8 cellular contexts compared by ENCODE assay signal in genomic region chr3:184176377-184177330, GRCh38. TPM values are rescaled to one million over a fixed set of nuclear protein-coding genes. Genes with fewer than 3 reads are reported as not detected.
DNase-seq lines count a peak whose midpoint lies in the region; ATAC-seq, FAIRE-seq and TF ChIP-seq lines count a peak whose summit lies in the region.

No MANE protein-coding gene starts in this region.

- H3K36me3 ChIP-seq in A673 (ENCODE audit: insufficient read depth, low read length, poor library complexity, severe bottlenecking): peaks cover 47% of the 10 kb centered on the region
- peaks cover 35 to 47% (median 43%) of the 10 kb centered on the region in 4 experiments for H3K36me3 ChIP-seq in H1 (ENCODE audit: control insufficient read depth in 2 of 4, insufficient read depth in 4 of 4, low read length in 3 of 4)
- H3K36me3 ChIP-seq in thoracic aorta: peaks cover 51% of the 10 kb centered on the region

- peak; percentile 26 for ATAC-seq in thoracic aorta (ENCODE audit: insufficient number of reproducible peaks, low FRiP score, low read depth)

- H3K9ac ChIP-seq in H1 (replicated peaks in 1 of 4; ENCODE audit: extremely low read depth in 1 of 4, low read depth in 3 of 4, low read length in 3 of 4): peak overlapping the region in 3 of 4 experiments; percentile 55 to 71 (median 66); a peak in 6 of 7 replicates

- BruUV-seq in A673 (replicated peaks; lab: Mats Ljungman, UMichigan): no TSS peak

- peak in 1 of 2 experiments; percentile 7; a peak in 1 of 3 replicates for TF ChIP-seq EP300 in H1 (IDR thresholded peaks at IDR 0.05; ENCODE audit: borderline replicate concordance in 1 of 2, low read depth in 2 of 2, low read length in 2 of 2)

- TF ChIP-seq POLR2A in H1 (IDR thresholded peaks at IDR 0.05; ENCODE audit: control extremely low read depth in 1 of 2, low read depth in 2 of 2, low read length in 2 of 2): peak in 1 of 2 experiments; percentile 77; a peak in 2 of 3 replicates

- H3K79me1 ChIP-seq in H1 (ENCODE audit: low read depth, low read length): peaks cover 13% of the 10 kb centered on the region

- peak overlapping the region; percentile 93 for H2BK5ac ChIP-seq in H1 (ENCODE audit: low read depth, low read length)

- no peak for TF ChIP-seq RAD21 in H1 (IDR thresholded peaks at IDR 0.05 in 1 of 2, conservative IDR thresholded peaks at IDR 0.05 in 1 of 2; ENCODE audit: low read depth in 2 of 2, low read length in 2 of 2)

- POLR2A ChIA-PET in A673 (lab: Charles Lee; ENCODE audit: low non-redundant PET): interaction anchor here (0.6 to 1.2 kb wide), 2 partner anchors 9 to 242 kb away, joined by 3 to 10 read pairs; partner anchors contain the start of gene ABCF3
- POLR2A ChIA-PET in H1 (lab: Charles Lee; ENCODE audit: partially characterized antibody): interaction anchor here (0.6 to 2.1 kb wide), 14 partner anchors 9 to 624 kb away, joined by 3 to 17 read pairs (median 4); partner anchors contain the start of genes ABCF3 and DVL3

- peak overlapping the region; percentile 82; the same call in 1 of the 2 replicates for H4K8ac ChIP-seq in H1 (ENCODE audit: extremely low read depth, insufficient read depth, low read length)

- 39% methylated on average over 19 of the region's 19 CpGs; no CpG with 5 or more reads in 1 of the 2 experiments for WGBS in H1 (ENCODE audit: extremely low coverage in 1 of 2, insufficient coverage in 1 of 2, insufficient read length in 1 of 2, insufficient replicate concordance in 2 of 2, low coverage in 1 of 2, low lambda C conversion rate in 2 of 2, missing lambda C conversion rate in 1 of 2), 2 experiments

- H3K4me1 ChIP-seq in A673 (ENCODE audit: insufficient read depth, low read length, poor library complexity, severe bottlenecking) (peaks cover 9% of the 10 kb centered on the region), H1 (replicated peaks in 1 of 4; ENCODE audit: control insufficient read depth in 3 of 4, insufficient read depth in 4 of 4, low read length in 3 of 4) (peaks cover 0 to 23% (median 15%) of the 10 kb centered on the region in 4 experiments; a peak in 6 of 7 replicates), thoracic aorta (ENCODE audit: control insufficient read depth in 1 of 2, low read depth in 2 of 2) (peaks cover 24 to 30% of the 10 kb centered on the region in 2 donors)

- peak overlapping the region; percentile 70 for H2AK5ac ChIP-seq in H1 (ENCODE audit: low read depth, low read length)

- peak overlapping the region; percentile 50; the same call in 1 of the 2 replicates for H2BK12ac ChIP-seq in H1 (ENCODE audit: low read depth, low read length)

- H3K23ac ChIP-seq in H1 (ENCODE audit: insufficient read length): no peak overlapping the region

- FAIRE-seq in H1 (lab: Jason Lieb, UNC): no peak

- H2AFZ ChIP-seq in H1 (ENCODE audit: low read length): no peak overlapping the region

- no peaks in the 10 kb centered on the region for H3K9me3 ChIP-seq in A673 (ENCODE audit: low read depth, low read length, poor library complexity, severe bottlenecking)
- H3K9me3 ChIP-seq in H1 (ENCODE audit: insufficient read depth in 2 of 2, low read depth in 1 of 2, low read length in 1 of 2): no peaks in the 10 kb centered on the region
- no peaks in the 10 kb centered on the region for H3K9me3 ChIP-seq in thoracic aorta

- no peaks in the 10 kb centered on the region for H3K27me3 ChIP-seq in A673 (replicated peaks; ENCODE audit: insufficient read depth, low read depth, low read length, poor library complexity)
- H3K27me3 ChIP-seq in H1 (replicated peaks in 1 of 4; ENCODE audit: control insufficient read depth in 3 of 4, extremely low read depth in 1 of 4, insufficient read depth in 3 of 4, low read length in 3 of 4): no peaks in the 10 kb centered on the region
- H3K27me3 ChIP-seq in thoracic aorta (replicated peaks; ENCODE audit: insufficient read depth): no peaks in the 10 kb centered on the region

- peak overlapping the region; percentile 3 for H3K56ac ChIP-seq in H1 (replicated peaks; ENCODE audit: insufficient read length, low read depth, low read length)

- H3K4me3 ChIP-seq in A673 (ENCODE audit: low read depth, low read length, poor library complexity, severe bottlenecking): peak overlapping the region; percentile 95
- H3K4me3 ChIP-seq in H1 (ENCODE audit: extremely low read depth in 1 of 4, insufficient read depth in 2 of 4, low read depth in 3 of 4, low read length in 4 of 4): peak overlapping the region; percentile 68 to 92 (median 86)
- peak overlapping the region; percentile 98 for H3K4me3 ChIP-seq in thoracic aorta

- peak overlapping the region; percentile 87 for H3K18ac ChIP-seq in H1 (ENCODE audit: extremely low read depth, low read length)

- peaks cover 0 to 19% of the 10 kb centered on the region in 2 experiments for H4K20me1 ChIP-seq in H1 (replicated peaks in 1 of 2; ENCODE audit: control insufficient read depth in 1 of 2, insufficient read depth in 2 of 2, low read length in 2 of 2)

- peak overlapping the region; percentile 22 for H3K4ac ChIP-seq in H1 (replicated peaks; ENCODE audit: insufficient read length, low read depth, low read length)

- peak overlapping the region; percentile 37 for H4K5ac ChIP-seq in H1 (ENCODE audit: insufficient read length, low read depth, low read length)

- H2BK120ac ChIP-seq in H1 (replicated peaks; ENCODE audit: low read depth, low read length): no peak overlapping the region

- peak overlapping the region; percentile 54 for H4K91ac ChIP-seq in H1 (replicated peaks; ENCODE audit: insufficient read length, low read length)

- peak overlapping the region; percentile 22; the same call in 1 of the 2 replicates for H2BK15ac ChIP-seq in H1 (ENCODE audit: low read length)

- H3K79me2 ChIP-seq in H1 (ENCODE audit: control insufficient read depth in 1 of 2, insufficient read depth in 2 of 2, low read length in 2 of 2): peaks cover 0 to 37% of the 10 kb centered on the region in 2 experiments; a peak in 2 of 4 replicates

- peak overlapping the region; percentile 91 to 96 for H3K4me2 ChIP-seq in H1 (ENCODE audit: insufficient read depth in 1 of 2, low read depth in 2 of 2, low read length in 2 of 2)

- CTCF ChIA-PET in A673 (lab: Charles Lee): no interaction called here
- CTCF ChIA-PET in H1 (lab: Charles Lee; ENCODE audit: partially characterized antibody): interaction anchor here (0.7 to 2.8 kb wide), 11 partner anchors 10 to 111 kb away, joined by 3 to 16 read pairs (median 4); partner anchors contain the start of gene ABCF3

- no peak overlapping the region for H3K14ac ChIP-seq in H1 (ENCODE audit: insufficient read length)

- H3K27ac ChIP-seq in A673 (ENCODE audit: low read depth, low read length, poor library complexity, severe bottlenecking) (peak overlapping the region; percentile 89), H1 (ENCODE audit: low read depth, low read length) (peak overlapping the region; percentile 87), thoracic aorta (peak overlapping the region; percentile 74 to 92)

- TF ChIP-seq CTCF in A673 (conservative IDR thresholded peaks at IDR 0.05; ENCODE audit: low read depth, low read length) (no peak), H1 (IDR thresholded peaks at IDR 0.05; ENCODE audit: control extremely low read depth in 1 of 3, insufficient read depth in 1 of 3, low read depth in 1 of 3, low read length in 3 of 3) (no peak), thoracic aorta (IDR thresholded peaks at IDR 0.05) (no peak)

- no peak overlapping the region for H2BK20ac ChIP-seq in H1 (ENCODE audit: low read length)

- peak; percentile 89 for DNase-seq in A673 (ENCODE audit: low spot score)
- peak; percentile 93 for DNase-seq in H4 (ENCODE audit: low spot score)
- DNase-seq in SK-N-DZ (ENCODE audit: low spot score): peak; percentile 70
- DNase-seq in H1 (ENCODE audit: low read depth in 1 of 2, low spot score in 2 of 2): peak; percentile 85 to 88
- peak; percentile 80 to 92 for DNase-seq in lung microvascular endothelial cell (ENCODE audit: low read depth in 2 of 2)
- DNase-seq in thoracic aorta (ENCODE audit: low spot score): peak; percentile 57
- no peak for DNase-seq in SHP77 (lab: John Stamatoyannopoulos, UW)
- no peak for DNase-seq in NCI-H526 treated with DMSO at 0.1 percent for 48 hours (lab: John Stamatoyannopoulos, UW)

- peaks cover 8% of the 10 kb centered on the region for H3K23me2 ChIP-seq in H1 (ENCODE audit: low read depth, low read length)

- intact Hi-C loops in A673 (cut with micrococcal nuclease; ENCODE audit: unreplicated experiment): no loop called here

RNA-seq across cellular contexts. Expression of gene AP2M1, which starts 2.0 kb away (rescaled TPM):
- 382 and 419 TPM in 2 replicates for total RNA-seq in A673 (2021)
- 766 and 810 TPM in 2 replicates for total RNA-seq in H4 (2014; rRNA removed; shearing (Covaris generic))
- 334 and 339 TPM in 2 replicates for polyA plus RNA-seq in SK-N-DZ (2014; cell fraction: cytosol; rRNA removed)
- polyA plus RNA-seq in SK-N-DZ (2014; cell fraction: nucleus; rRNA removed): 274 and 313 TPM in 2 replicates
- 391 and 403 TPM in 2 replicates for total RNA-seq in H1 (2021; fragmentation: NEBNext Ultra II Directional; extraction: Animal tissue kit (Norgen Biotek cat#: 25700))
- 454 and 540 TPM in 2 replicates for polyA plus RNA-seq in H1 (2011; rRNA removed)
- 456 TPM for polyA plus RNA-seq in H1 (2011; cell fraction: cytosol; rRNA removed)
- 429 TPM for polyA plus RNA-seq in H1 (2011; cell fraction: nucleus; rRNA removed)
- 530 to 583 TPM (median 543 TPM) in 4 replicates for polyA plus RNA-seq in H1 (2012, experiment 1 of 2)
- polyA plus RNA-seq in H1 (2012, experiment 2 of 2): 718 TPM
- polyA plus RNA-seq in H1 (2013, experiment 1 of 2): 212 TPM
- 214 TPM for polyA plus RNA-seq in H1 (2013, experiment 2 of 2)
- 550 and 559 TPM in 2 replicates for polyA minus RNA-seq in H1 (2011; rRNA and poly(A)+ RNA removed)
- 149 TPM for polyA minus RNA-seq in H1 (2011; cell fraction: cytosol; rRNA and poly(A)+ RNA removed)
- 181 TPM for polyA minus RNA-seq in H1 (2011; cell fraction: nucleus; rRNA and poly(A)+ RNA removed)
- 442 and 454 TPM in 2 replicates for total RNA-seq in lung microvascular endothelial cell
- total RNA-seq in thoracic aorta: 100 to 1,000 TPM; 194 to 203 TPM

RNA-seq across cellular contexts. Expression of gene ABCF3, which starts 9.3 kb away (rescaled TPM):
- total RNA-seq in A673 (2021) (65.1 and 65.2 TPM in 2 replicates), lung microvascular endothelial cell (42.7 and 57.5 TPM in 2 replicates), thoracic aorta (10 to 100 TPM; 50.2 to 62.1 TPM)
- total RNA-seq in H4 (2014; rRNA removed; shearing (Covaris generic)): 18.5 and 36.8 TPM in 2 replicates
- 18.0 and 31.9 TPM in 2 replicates for polyA plus RNA-seq in SK-N-DZ (2014; cell fraction: cytosol; rRNA removed)
- polyA plus RNA-seq in SK-N-DZ (2014; cell fraction: nucleus; rRNA removed): 93.1 and 143 TPM in 2 replicates
- 50.9 and 51.6 TPM in 2 replicates for total RNA-seq in H1 (2021; fragmentation: NEBNext Ultra II Directional; extraction: Animal tissue kit (Norgen Biotek cat#: 25700))
- 57.8 and 76.6 TPM in 2 replicates for polyA plus RNA-seq in H1 (2011; rRNA removed)
- polyA plus RNA-seq in H1 (2011; cell fraction: cytosol; rRNA removed): 55.1 TPM
- 203 TPM for polyA plus RNA-seq in H1 (2011; cell fraction: nucleus; rRNA removed)
- 40.9 to 54.7 TPM (median 52.0 TPM) in 4 replicates for polyA plus RNA-seq in H1 (2012, experiment 1 of 2)
- polyA plus RNA-seq in H1 (2012, experiment 2 of 2): 34.1 TPM
- polyA plus RNA-seq in H1 (2013, experiment 1 of 2): 28.7 TPM
- 24.2 TPM for polyA plus RNA-seq in H1 (2013, experiment 2 of 2)
- polyA minus RNA-seq in H1 (2011; rRNA and poly(A)+ RNA removed): 60.0 and 74.3 TPM in 2 replicates
- polyA minus RNA-seq in H1 (2011; cell fraction: cytosol; rRNA and poly(A)+ RNA removed): 37.5 TPM
- 60.7 TPM for polyA minus RNA-seq in H1 (2011; cell fraction: nucleus; rRNA and poly(A)+ RNA removed)

RNA-seq across cellular contexts. Expression of gene DVL3, which starts 21.5 kb away (rescaled TPM):
- total RNA-seq in A673 (2021) (82.6 and 83.3 TPM in 2 replicates), lung microvascular endothelial cell (15.0 and 19.8 TPM in 2 replicates), thoracic aorta (100 to 1,000 TPM in 1 of 2 donors, 10 to 100 TPM in 1; 50.5 to 102 TPM)
- 15.8 and 17.6 TPM in 2 replicates for total RNA-seq in H4 (2014; rRNA removed; shearing (Covaris generic))
- polyA plus RNA-seq in SK-N-DZ (2014; cell fraction: cytosol; rRNA removed): 43.0 and 48.7 TPM in 2 replicates
- polyA plus RNA-seq in SK-N-DZ (2014; cell fraction: nucleus; rRNA removed): 134 and 160 TPM in 2 replicates
- 64.9 and 66.6 TPM in 2 replicates for total RNA-seq in H1 (2021; fragmentation: NEBNext Ultra II Directional; extraction: Animal tissue kit (Norgen Biotek cat#: 25700))
- polyA plus RNA-seq in H1 (2011; rRNA removed): 38.5 and 51.2 TPM in 2 replicates
- 36.1 TPM for polyA plus RNA-seq in H1 (2011; cell fraction: cytosol; rRNA removed)
- polyA plus RNA-seq in H1 (2011; cell fraction: nucleus; rRNA removed): 111 TPM
- polyA plus RNA-seq in H1 (2012, experiment 1 of 2): 38.0 to 54.6 TPM (median 48.8 TPM) in 4 replicates
- 29.5 TPM for polyA plus RNA-seq in H1 (2012, experiment 2 of 2)
- 35.3 TPM for polyA plus RNA-seq in H1 (2013, experiment 1 of 2)
- polyA plus RNA-seq in H1 (2013, experiment 2 of 2): 35.6 TPM
- 35.1 and 42.2 TPM in 2 replicates for polyA minus RNA-seq in H1 (2011; rRNA and poly(A)+ RNA removed)
- polyA minus RNA-seq in H1 (2011; cell fraction: cytosol; rRNA and poly(A)+ RNA removed): 29.9 TPM
- polyA minus RNA-seq in H1 (2011; cell fraction: nucleus; rRNA and poly(A)+ RNA removed): 32.1 TPM

RNA-seq across cellular contexts. Expression of gene EIF2B5, which starts 41.5 kb away (rescaled TPM):
- total RNA-seq in A673 (2021) (57.8 and 64.2 TPM in 2 replicates), lung microvascular endothelial cell (25.9 and 34.3 TPM in 2 replicates), thoracic aorta (10 to 100 TPM; 38.7 to 39.7 TPM)
- 60.7 and 70.1 TPM in 2 replicates for total RNA-seq in H4 (2014; rRNA removed; shearing (Covaris generic))
- 87.0 and 101 TPM in 2 replicates for polyA plus RNA-seq in SK-N-DZ (2014; cell fraction: cytosol; rRNA removed)
- polyA plus RNA-seq in SK-N-DZ (2014; cell fraction: nucleus; rRNA removed): 194 and 198 TPM in 2 replicates
- total RNA-seq in H1 (2021; fragmentation: NEBNext Ultra II Directional; extraction: Animal tissue kit (Norgen Biotek cat#: 25700)): 40.0 and 42.5 TPM in 2 replicates
- polyA plus RNA-seq in H1 (2011; rRNA removed): 32.1 and 33.1 TPM in 2 replicates
- 44.9 TPM for polyA plus RNA-seq in H1 (2011; cell fraction: cytosol; rRNA removed)
- polyA plus RNA-seq in H1 (2011; cell fraction: nucleus; rRNA removed): 63.9 TPM
- 36.5 to 43.9 TPM (median 37.4 TPM) in 4 replicates for polyA plus RNA-seq in H1 (2012, experiment 1 of 2)
- 33.2 TPM for polyA plus RNA-seq in H1 (2012, experiment 2 of 2)
- polyA plus RNA-seq in H1 (2013, experiment 1 of 2): 29.6 TPM
- 30.7 TPM for polyA plus RNA-seq in H1 (2013, experiment 2 of 2)
- 46.4 and 51.6 TPM in 2 replicates for polyA minus RNA-seq in H1 (2011; rRNA and poly(A)+ RNA removed)
- 21.0 TPM for polyA minus RNA-seq in H1 (2011; cell fraction: cytosol; rRNA and poly(A)+ RNA removed)
- 39.8 TPM for polyA minus RNA-seq in H1 (2011; cell fraction: nucleus; rRNA and poly(A)+ RNA removed)

RNA-seq across cellular contexts. Expression of gene VWA5B2, which starts 52.7 kb away (rescaled TPM):
- total RNA-seq in A673 (2021) (0.13 TPM in 1 of 2 replicates, not detected in the other), lung microvascular endothelial cell (under 0.01 TPM in 1 of 2 replicates, not detected in the other), thoracic aorta (not detected)
- total RNA-seq in H4 (2014; rRNA removed; shearing (Covaris generic)): not detected in 2 replicates
- polyA plus RNA-seq in SK-N-DZ (2014; cell fraction: cytosol; rRNA removed): 11.3 and 11.7 TPM in 2 replicates
- 60.4 and 113 TPM in 2 replicates for polyA plus RNA-seq in SK-N-DZ (2014; cell fraction: nucleus; rRNA removed)
- 0.50 and 0.56 TPM in 2 replicates for total RNA-seq in H1 (2021; fragmentation: NEBNext Ultra II Directional; extraction: Animal tissue kit (Norgen Biotek cat#: 25700))
- polyA plus RNA-seq in H1 (2011; rRNA removed): 0.53 and 0.88 TPM in 2 replicates
- polyA plus RNA-seq in H1 (2011; cell fraction: cytosol; rRNA removed): 0.37 TPM
- polyA plus RNA-seq in H1 (2011; cell fraction: nucleus; rRNA removed): 3.0 TPM
- polyA plus RNA-seq in H1 (2012, experiment 1 of 2): 0.29 to 0.72 TPM (median 0.41 TPM) in 4 replicates
- polyA plus RNA-seq in H1 (2012, experiment 2 of 2): 0.70 TPM
- 0.28 TPM for polyA plus RNA-seq in H1 (2013, experiment 1 of 2)
- 0.17 TPM for polyA plus RNA-seq in H1 (2013, experiment 2 of 2)
- 0.41 and 0.44 TPM in 2 replicates for polyA minus RNA-seq in H1 (2011; rRNA and poly(A)+ RNA removed)
- 0.37 TPM for polyA minus RNA-seq in H1 (2011; cell fraction: cytosol; rRNA and poly(A)+ RNA removed)
- 1.5 TPM for polyA minus RNA-seq in H1 (2011; cell fraction: nucleus; rRNA and poly(A)+ RNA removed)

Comparison
In these comparisons a context has a peak if more than half of its experiments do, and no peak if none do; other contexts are left out.
1. DNase-seq: peak in A673 (single experiment), H4 (single experiment), SK-N-DZ (single experiment), H1 (2 of 2), lung microvascular endothelial cell (2 of 2) and thoracic aorta (single experiment); none in SHP77 (0 of 2) and NCI-H526 treated with DMSO at 0.1 percent for 48 hours (single experiment).
2. Peak in every context shown above with its lines, with median percentiles within 50 percentile points of each other: H3K27ac ChIP-seq and H3K4me3 ChIP-seq.